ENCODE assay signal across 1 cellular context in genomic region chr2:72765997-72766609, GRCh38.
TF ChIP-seq lines count a peak whose summit lies in the region.

No MANE protein-coding gene starts in this region.

TF ChIP-seq in GM23338, 12 proteins besides CTCF, POLR2A, EP300 and RAD21 (continued from another document):
- TF ChIP-seq ZNF462 (CRISPR knock-in tag; IDR thresholded peaks at IDR 0.05): no peak
- TF ChIP-seq ZNF331 (CRISPR knock-in tag; IDR thresholded peaks at IDR 0.05; ENCODE audit: low read depth): no peak
